In the genomic region with DNA sequence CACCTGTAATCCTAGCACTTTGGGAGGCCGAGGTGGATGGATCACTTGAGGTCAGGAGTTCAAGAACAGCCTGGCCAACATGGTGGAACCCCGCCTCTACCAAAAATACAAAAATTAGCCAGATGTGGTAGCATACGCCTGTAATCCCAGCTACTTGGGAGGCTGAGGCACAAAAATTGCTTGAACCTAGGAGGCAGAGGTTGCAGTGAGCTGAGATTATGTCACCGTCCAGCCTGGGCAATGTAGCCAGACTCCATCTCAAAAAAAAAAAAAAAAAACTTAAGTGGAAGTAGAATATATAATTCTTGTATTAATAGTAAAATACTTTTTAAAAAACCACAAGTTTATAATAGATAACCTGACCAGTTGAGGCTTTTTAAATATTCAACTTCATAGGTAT, we compare ENCODE assay signal across 4 cellular contexts. TPM values are rescaled to one million over a fixed set of nuclear protein-coding genes. Genes with fewer than 3 reads are reported as not detected.
"Had no signal": no experiment of that assay in that cellular context is flagged by ENCODE, and none has a peak within 500 bp of the region (broad histone marks: within the 10 kb centered on the region; RNA-seq: fewer than 3 reads in every experiment).

No MANE protein-coding gene starts in this region.

RNA-seq across cellular contexts. Expression of gene PLA2G12B, which starts 30.0 kb away (rescaled TPM):
- total RNA-seq: HT-29, HT1080, IMR-90 had no signal
- polyA plus RNA-seq: IgD-negative memory B cell, IMR-90 had no signal
